Comparison of ENCODE assay signal across 22 cellular contexts in genomic region chr16:50737420-50737959, GRCh38. TPM values are rescaled to one million over a fixed set of nuclear protein-coding genes. Genes with fewer than 3 reads are reported as not detected.
"Had no signal": no experiment of that assay in that cellular context is flagged by ENCODE, and none has a peak within 500 bp of the region (broad histone marks: within the 10 kb centered on the region; RNA-seq: fewer than 3 reads in every experiment).

No MANE protein-coding gene starts in this region.

- DNase-seq: activated B cell treated with CpG ODN at 0.5 μM for 24 hours; activated CD4-positive, alpha-beta memory T cell treated with anti-CD3 and anti-CD28 coated beads for 36 hours; activated CD4-positive, alpha-beta T cell treated with anti-CD3 and anti-CD28 coated beads for 36 hours; activated effector memory CD4-positive, alpha-beta T cell treated with Interleukin-2 at 50 U/mL for 16 hours; activated naive CD4-positive, alpha-beta T cell treated with anti-CD3 and anti-CD28 coated beads for 36 hours; activated T-cell treated with anti-CD3 and anti-CD28 coated beads, Interleukin-2, amount 50 U/mL, for 48 hours; body of pancreas; heart left ventricle; midbrain; natural killer cell; sigmoid colon; stimulated activated CD4-positive, alpha-beta T cell treated with anti-CD3 and anti-CD28 coated beads, Interleukin-15, amount 100 ng/mL, for 24 hours; stimulated activated CD4-positive, alpha-beta T cell treated with anti-CD3 and anti-CD28 coated beads, Interleukin-2, amount 100 ng/mL, for 48 hours; stimulated activated CD8-positive, alpha-beta memory T cell treated with anti-CD3 and anti-CD28 coated beads, Interleukin-4, amount 100 ng/mL, for 48 hours; stimulated activated naive CD4-positive, alpha-beta T cell treated with Interleukin-2 at 50 U/mL for 16 hours; upper lobe of right lung had no signal

- H3K27ac ChIP-seq: body of pancreas, cardiac muscle cell, heart left ventricle, sigmoid colon, upper lobe of right lung had no signal

- H3K27ac Mint-ChIP-seq: activated CD4-positive, alpha-beta memory T cell treated with anti-CD3 and anti-CD28 coated beads for 36 hours; activated naive CD4-positive, alpha-beta T cell treated with anti-CD3 and anti-CD28 coated beads for 36 hours; natural killer cell had no signal

- H3K9me3 ChIP-seq: body of pancreas, heart left ventricle, sigmoid colon, upper lobe of right lung had no signal

- H3K4me2 ChIP-seq: smooth muscle cell had no signal

- H3K4me3 ChIP-seq: body of pancreas, cardiac muscle cell, heart left ventricle, sigmoid colon, smooth muscle cell, upper lobe of right lung had no signal

- H3K27me3 ChIP-seq: body of pancreas, cardiac muscle cell, heart left ventricle, sigmoid colon, upper lobe of right lung had no signal

- H3K27me3 Mint-ChIP-seq: activated B cell treated with CpG ODN at 0.5 μM for 24 hours; activated CD4-positive, alpha-beta memory T cell treated with anti-CD3 and anti-CD28 coated beads for 36 hours; activated CD4-positive, alpha-beta T cell treated with anti-CD3 and anti-CD28 coated beads for 36 hours had no signal

- ATAC-seq: activated CD4-positive, alpha-beta T cell treated with anti-CD3 and anti-CD28 coated beads for 36 hours; body of pancreas; heart left ventricle; natural killer cell; upper lobe of right lung had no signal

- H3K36me3 ChIP-seq: cardiac muscle cell, sigmoid colon, upper lobe of right lung had no signal

- H3K4me3 Mint-ChIP-seq: activated B cell treated with CpG ODN at 0.5 μM for 24 hours; activated CD4-positive, alpha-beta memory T cell treated with anti-CD3 and anti-CD28 coated beads for 36 hours; activated CD4-positive, alpha-beta T cell treated with anti-CD3 and anti-CD28 coated beads for 36 hours; activated naive CD4-positive, alpha-beta T cell treated with anti-CD3 and anti-CD28 coated beads for 36 hours; natural killer cell had no signal

- H3K9me3 Mint-ChIP-seq: activated B cell treated with CpG ODN at 0.5 μM for 24 hours; activated CD4-positive, alpha-beta memory T cell treated with anti-CD3 and anti-CD28 coated beads for 36 hours; activated naive CD4-positive, alpha-beta T cell treated with anti-CD3 and anti-CD28 coated beads for 36 hours; natural killer cell had no signal

- H3K36me3 Mint-ChIP-seq: natural killer cell had no signal

RNA-seq across cellular contexts. Expression of gene NOD2, which starts 44.1 kb away (rescaled TPM):
- total RNA-seq: cardiac muscle cell had no signal
- polyA plus RNA-seq: smooth muscle cell had no signal

RNA-seq across cellular contexts. Expression of gene SNX20, which starts 56.4 kb away (rescaled TPM):
- total RNA-seq: cardiac muscle cell, chondrocyte, epithelial cell of proximal tubule, osteoblast, renal cortical epithelial cell, smooth muscle cell had no signal
- polyA plus RNA-seq: cardiac muscle cell, smooth muscle cell had no signal
